In genomic region chr21:28770867-28771661, GRCh38 we compare ENCODE assay signal across 16 cellular contexts.
A peak's percentile ranks its signal among the peaks of the same experiment; 100 is the strongest.
DNase-seq lines count a peak whose midpoint lies in the region; ATAC-seq and TF ChIP-seq lines count a peak whose summit lies in the region.
"Had no signal": no experiment of that assay in that cellular context is flagged by ENCODE, and none has a peak within 500 bp of the region (broad histone marks: within the 10 kb centered on the region; RNA-seq: fewer than 3 reads in every experiment).

No MANE protein-coding gene starts in this region.

- H3K27me3 Mint-ChIP-seq in activated CD4-positive, alpha-beta T cell treated with anti-CD3 and anti-CD28 coated beads, Interleukin-2, amount 10 ng/mL, durations not matched to agents 7 days and 5 days, result no peaks in the 10 kb centered on the region
- H3K27me3 Mint-ChIP-seq: naive thymus-derived CD8-positive, alpha-beta T cell had no signal

- no peaks in the 10 kb centered on the region for H3K9me2 ChIP-seq in GM23248 (ENCODE audit: insufficient read depth)

- H3K27me3 ChIP-seq in GM23248 (replicated peaks; ENCODE audit: insufficient read depth), result no peaks in the 10 kb centered on the region
- H3K27me3 ChIP-seq in ascending aorta, result no peaks in the 10 kb centered on the region
- no peaks in the 10 kb centered on the region for H3K27me3 ChIP-seq in left ventricle myocardium inferior (ENCODE audit: low read depth)
- H3K27me3 ChIP-seq: adrenal gland had no signal

- DNase-seq in GM23248, result peak; percentile 45
- no peak for DNase-seq in ascending aorta (ENCODE audit: low spot score in 2 of 2)
- DNase-seq in left ventricle myocardium inferior, result no peak
- DNase-seq in sciatic nerve (ENCODE audit: low spot score), result no peak
- DNase-seq in GM20000 (ENCODE audit: low spot score), result no peak
- no peak for DNase-seq in T-helper 9 cell
- no peak for DNase-seq in activated CD4-positive, alpha-beta T cell treated with anti-CD3 and anti-CD28 coated beads, Interleukin-2, amount 10 ng/mL, durations not matched to agents 7 days and 5 days
- DNase-seq: adrenal gland; C1 segment of cervical spinal cord; endodermal cell; GF-D8; naive thymus-derived CD8-positive, alpha-beta T cell; NCI-H2171; stimulated activated CD8-positive, alpha-beta memory T cell treated with anti-CD3 and anti-CD28 coated beads, Interleukin-4, amount 100 ng/mL, for 48 hours had no signal

- H3K36me3 ChIP-seq in GM23248 (ENCODE audit: low read depth), result no peaks in the 10 kb centered on the region
- no peaks in the 10 kb centered on the region for H3K36me3 ChIP-seq in ascending aorta
- no peaks in the 10 kb centered on the region for H3K36me3 ChIP-seq in left ventricle myocardium inferior
- H3K36me3 ChIP-seq: adrenal gland had no signal

- H3K9ac ChIP-seq in GM23248, result peak overlapping the region; percentile 44

- H3K4me1 ChIP-seq in GM23248 (ENCODE audit: insufficient read depth) (peaks cover 46% of the 10 kb centered on the region), ascending aorta (peaks cover 18 to 57% of the 10 kb centered on the region in 2 donors), left ventricle myocardium inferior (peaks cover 48% of the 10 kb centered on the region)
- H3K4me1 ChIP-seq: adrenal gland had no signal

- H3K9me3 Mint-ChIP-seq in activated CD4-positive, alpha-beta T cell treated with anti-CD3 and anti-CD28 coated beads, Interleukin-2, amount 10 ng/mL, durations not matched to agents 7 days and 5 days, result peaks cover 14% of the 10 kb centered on the region

- intact Hi-C loops in ascending aorta (cut with DNase I), result loop anchor here (1.0 kb wide), 1 partner anchor 15 kb away; no protein-coding TSS in a partner anchor
- intact Hi-C loops in left ventricle myocardium inferior (cut with micrococcal nuclease), result no loop called here
- intact Hi-C loops in sciatic nerve (cut with DNase I), result no loop called here

- peaks cover 24% of the 10 kb centered on the region for H3K36me3 Mint-ChIP-seq in activated CD4-positive, alpha-beta T cell treated with anti-CD3 and anti-CD28 coated beads, Interleukin-2, amount 10 ng/mL, durations not matched to agents 7 days and 5 days (ENCODE audit: low read depth)

- H3K4me2 ChIP-seq in GM23248 (ENCODE audit: unreplicated experiment), result peak overlapping the region; percentile 26

- in situ Hi-C loops in GM23248 (cut with MboI), result no loop called here

- no peaks in the 10 kb centered on the region for H4K20me1 ChIP-seq in GM23248 (ENCODE audit: insufficient read depth)

- H3K27ac Mint-ChIP-seq in activated CD4-positive, alpha-beta T cell treated with anti-CD3 and anti-CD28 coated beads, Interleukin-2, amount 10 ng/mL, durations not matched to agents 7 days and 5 days, result no peak overlapping the region
- H3K27ac Mint-ChIP-seq: endodermal cell; T-helper 1 cell treated with Interleukin-12 subunit alpha and Interleukin-12 subunit beta and Interleukin-4 antibody, amounts not matched to agents 30 μg/mL and 1 μg/mL, for 36 hours had no signal

- H3K27ac ChIP-seq in GM23248, result peak overlapping the region; percentile 71
- H3K27ac ChIP-seq in ascending aorta, result peak overlapping the region; percentile 86 to 91
- peak overlapping the region; percentile 53 for H3K27ac ChIP-seq in left ventricle myocardium inferior (replicated peaks)

- no peaks in the 10 kb centered on the region for H3K79me2 ChIP-seq in GM23248 (ENCODE audit: insufficient read depth)

- TF ChIP-seq CTCF in ascending aorta (IDR thresholded peaks at IDR 0.05) (peak in 1 of 3 experiments; percentile 17), left ventricle myocardium inferior (IDR thresholded peaks at IDR 0.05; ENCODE audit: borderline replicate concordance) (no peak), GM20000 (IDR thresholded peaks at IDR 0.05; ENCODE audit: extremely low read depth, missing control alignments) (no peak)

- WGBS in GM23248 (ENCODE audit: low coverage in 1 of 2, low lambda C conversion rate in 2 of 2, missing lambda C conversion rate in 2 of 2), 2 experiments, result 74 to 89% methylated on average over 5 of the region's 5 CpGs

- CTCF ChIA-PET in activated CD4-positive, alpha-beta T cell treated with anti-CD3 and anti-CD28 coated beads, Interleukin-2, amount 10 ng/mL, durations not matched to agents 7 days and 5 days (lab: Charles Lee), result no interaction called here

- H3K4me3 Mint-ChIP-seq in activated CD4-positive, alpha-beta T cell treated with anti-CD3 and anti-CD28 coated beads, Interleukin-2, amount 10 ng/mL, durations not matched to agents 7 days and 5 days, result no peak overlapping the region
- H3K4me3 Mint-ChIP-seq: endodermal cell; naive thymus-derived CD8-positive, alpha-beta T cell; T-helper 1 cell treated with Interleukin-12 subunit alpha and Interleukin-12 subunit beta and Interleukin-4 antibody, amounts not matched to agents 30 μg/mL and 1 μg/mL, for 36 hours had no signal

- peaks cover 18% of the 10 kb centered on the region for H3K4me1 Mint-ChIP-seq in activated CD4-positive, alpha-beta T cell treated with anti-CD3 and anti-CD28 coated beads, Interleukin-2, amount 10 ng/mL, durations not matched to agents 7 days and 5 days

- POLR2A ChIA-PET in activated CD4-positive, alpha-beta T cell treated with anti-CD3 and anti-CD28 coated beads, Interleukin-2, amount 10 ng/mL, durations not matched to agents 7 days and 5 days (lab: Charles Lee), result no interaction called here

- H3F3A ChIP-seq in GM23248 (ENCODE audit: insufficient read depth), result peaks cover 46% of the 10 kb centered on the region

- 0 out of 2 replicates have a peak overlapping the region, but pooled peaks have one; percentile 0 for H2AFZ ChIP-seq in GM23248

- ATAC-seq in sciatic nerve (peak; percentile 54), GM21360 (IDR thresholded peaks at IDR 0.05; ENCODE audit: unreplicated experiment) (no peak)
- ATAC-seq: naive thymus-derived CD8-positive, alpha-beta T cell had no signal

- H3K4me3 ChIP-seq in GM23248 (0 out of 2 replicates have a peak overlapping the region, but pooled peaks have one; percentile 3), ascending aorta (no peak overlapping the region), left ventricle myocardium inferior (no peak overlapping the region)
- H3K4me3 ChIP-seq: adrenal gland had no signal

- no peaks in the 10 kb centered on the region for H3K9me3 ChIP-seq in GM23248 (ENCODE audit: low read depth)
- no peaks in the 10 kb centered on the region for H3K9me3 ChIP-seq in ascending aorta
- H3K9me3 ChIP-seq in left ventricle myocardium inferior (replicated peaks), result no peaks in the 10 kb centered on the region
- H3K9me3 ChIP-seq: adrenal gland had no signal
